ENCODE assay signal across 8 cellular contexts in genomic region chr11:117179048-117179999, GRCh38. TPM values are rescaled to one million over a fixed set of nuclear protein-coding genes. Genes with fewer than 3 reads are reported as not detected.
DNase-seq lines count a peak whose midpoint lies in the region; ATAC-seq and TF ChIP-seq lines count a peak whose summit lies in the region.

No MANE protein-coding gene starts in this region.

- no peak for TF ChIP-seq CTCF in AG09309 (IDR thresholded peaks at IDR 0.05; ENCODE audit: control insufficient read depth, insufficient read depth, low read depth, low read length, missing control alignments)
- TF ChIP-seq CTCF in breast epithelium (IDR thresholded peaks at IDR 0.05): no peak

- no peaks in the 10 kb centered on the region for H3K27me3 ChIP-seq in breast epithelium

- peak overlapping the region; percentile 62 for H3K4me3 ChIP-seq in AG09309 (ENCODE audit: control insufficient read depth, low read depth, low read length)
- H3K4me3 ChIP-seq in breast epithelium: peak overlapping the region; percentile 80 to 97 (median 88)

- H3K36me3 ChIP-seq in breast epithelium: no peaks in the 10 kb centered on the region

- DNase-seq in AG09309 (ENCODE audit: low read depth) (no peak), T follicular helper cell (ENCODE audit: low read depth) (peak; percentile 28), breast epithelium (ENCODE audit: low spot score in 2 of 2) (no peak), kidney tubule cell (ENCODE audit: low spot score) (peak; percentile 26), GM19240 (ENCODE audit: insufficient read length, low spot score) (no peak)
- peak; percentile 48 for DNase-seq in stimulated activated CD4-positive, alpha-beta T cell treated with anti-CD3 and anti-CD28 coated beads, Interleukin-4, amount 100 ng/mL, for 24 hours

- H3K9me3 ChIP-seq in breast epithelium: no peaks in the 10 kb centered on the region

- peak overlapping the region; percentile 94 to 98 for H3K27ac ChIP-seq in breast epithelium

- in situ Hi-C loops in GM18951 (cut with MboI; ENCODE audit: low sequenced_read_pairs, unreplicated experiment): no loop called here

- H3K4me1 ChIP-seq in breast epithelium: peaks cover 4% of the 10 kb centered on the region in 2 donors

- intact Hi-C loops in breast epithelium (cut with DNase I; ENCODE audit: low total_unique reads): no loop called here

- TF ChIP-seq POLR2A in GM18951 (IDR thresholded peaks at IDR 0.05; ENCODE audit: extremely low read depth, insufficient read depth, insufficient read length): peak; percentile 27
- no peak for TF ChIP-seq POLR2A in breast epithelium (IDR thresholded peaks at IDR 0.05)

- peak; percentile 30 for ATAC-seq in HG03196 (IDR thresholded peaks at IDR 0.05; ENCODE audit: unreplicated experiment)

RNA-seq across cellular contexts. Expression of gene SIDT2, which starts 0.8 kb away (rescaled TPM):
- 10 to 100 TPM; 45.2 to 86.7 (median 49.5) TPM for total RNA-seq in breast epithelium

RNA-seq across cellular contexts. Expression of gene TAGLN, which starts 19.8 kb away (rescaled TPM):
- 1,000 to 10,000 TPM in 2 of 3 donors, 100 to 1,000 TPM in 1; 602 to 1,663 (median 1,380) TPM for total RNA-seq in breast epithelium

RNA-seq across cellular contexts. Expression of gene PAFAH1B2, which starts 35.2 kb away (rescaled TPM):
- total RNA-seq in breast epithelium: 10 to 100 TPM; 76.8 to 92.2 (median 86.2) TPM

RNA-seq across cellular contexts. Expression of gene PCSK7, which starts 52.5 kb away (rescaled TPM):
- total RNA-seq in breast epithelium: 10 to 100 TPM; 43.2 to 51.5 (median 44.2) TPM

RNA-seq across cellular contexts. Expression of gene RNF214, which starts 53.1 kb away (rescaled TPM):
- total RNA-seq in breast epithelium: 10 to 100 TPM; 12.3 to 13.3 (median 12.5) TPM

Comparison
In these comparisons a context has a peak if more than half of its experiments do, and no peak if none do; other contexts are left out.
1. DNase-seq: peak in T follicular helper cell (single experiment), kidney tubule cell (single experiment) and stimulated activated CD4-positive, alpha-beta T cell treated with anti-CD3 and anti-CD28 coated beads, Interleukin-4, amount 100 ng/mL, for 24 hours (single experiment); none in AG09309 (single experiment), breast epithelium (0 of 2) and GM19240 (single experiment).